In the genomic region with DNA sequence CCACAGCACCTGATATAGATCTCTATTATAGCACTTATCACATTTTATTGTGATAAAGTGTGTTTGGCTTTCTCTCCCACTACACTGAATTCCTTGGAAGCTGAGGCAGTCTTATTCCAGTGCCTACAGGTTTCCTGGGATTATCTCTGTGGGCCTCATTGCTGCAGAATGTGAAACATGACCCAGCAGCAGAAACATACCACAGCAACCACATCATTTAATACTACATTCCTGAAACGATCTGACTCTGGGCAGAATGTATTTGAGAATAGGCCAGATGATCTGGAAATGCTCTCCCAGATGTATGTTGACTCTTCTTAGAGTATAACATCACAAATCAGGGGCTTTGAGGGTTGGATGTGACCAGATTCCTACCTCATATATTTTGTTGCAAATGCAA, we compare ENCODE assay signal across 13 cellular contexts.
A peak's percentile ranks its signal among the peaks of the same experiment; 100 is the strongest.
DNase-seq lines count a peak whose midpoint lies in the region; ATAC-seq and TF ChIP-seq lines count a peak whose summit lies in the region.
"Had no signal": no experiment of that assay in that cellular context is flagged by ENCODE, and none has a peak within 500 bp of the region (broad histone marks: within the 10 kb centered on the region; RNA-seq: fewer than 3 reads in every experiment).

No MANE protein-coding gene starts in this region.

- H3K27ac Mint-ChIP-seq in nephron: peak overlapping the region; percentile 16 to 61 (median 21)
- H3K27ac Mint-ChIP-seq: activated T-helper 1 cell treated with anti-CD3 and anti-CD28 coated beads, Interleukin-12 subunit alpha, Interleukin-12 subunit beta, Interleukin-2, Interleukin-4 antibody, amounts not matched to agents 30 ng/mL and 10 ng/mL and 1 ng/mL, durations not matched to agents 14 hours and 24 hours and 36 hours; naive thymus-derived CD8-positive, alpha-beta T cell had no signal

- H3F3A ChIP-seq in PC-3 (ENCODE audit: low read length, unreplicated experiment): no peaks in the 10 kb centered on the region

- ATAC-seq in PC-3 (peak; percentile 89), HG03045 (IDR thresholded peaks at IDR 0.05; ENCODE audit: unreplicated experiment) (no peak), HG03175 (IDR thresholded peaks at IDR 0.05; ENCODE audit: unreplicated experiment) (no peak), HG02973 (IDR thresholded peaks at IDR 0.05; ENCODE audit: unreplicated experiment) (no peak)
- ATAC-seq: naive thymus-derived CD8-positive, alpha-beta T cell had no signal

- H3K9me3 Mint-ChIP-seq in nephron: peaks cover 11% of the 10 kb centered on the region
- H3K9me3 Mint-ChIP-seq: activated T-helper 1 cell treated with anti-CD3 and anti-CD28 coated beads, Interleukin-12 subunit alpha, Interleukin-12 subunit beta, Interleukin-2, Interleukin-4 antibody, amounts not matched to agents 30 ng/mL and 10 ng/mL and 1 ng/mL, durations not matched to agents 14 hours and 24 hours and 36 hours had no signal

- H3K27me3 ChIP-seq in PC-3 (ENCODE audit: low read length): no peaks in the 10 kb centered on the region
- H3K27me3 ChIP-seq: tibial nerve had no signal

- no peak overlapping the region for H3K4me3 ChIP-seq in PC-3 (ENCODE audit: low read length)
- H3K4me3 ChIP-seq: tibial nerve had no signal

- CTCF ChIA-PET in PC-3 (lab: Charles Lee): no interaction called here

- H3K9ac ChIP-seq in PC-3 (ENCODE audit: low read length): no peak overlapping the region

- H4K20me1 ChIP-seq in PC-3 (ENCODE audit: low read length): no peaks in the 10 kb centered on the region

- no peak overlapping the region for H2AFZ ChIP-seq in PC-3 (ENCODE audit: low read length)

- 0 out of 2 replicates have a peak overlapping the region, but pooled peaks have one; percentile 3 for H3K4me2 ChIP-seq in PC-3 (ENCODE audit: low read length)

- H3K27ac ChIP-seq in PC-3 (ENCODE audit: low read length) (no peak overlapping the region), epithelial cell of prostate (peak overlapping the region; percentile 34)
- H3K27ac ChIP-seq: tibial nerve, WERI-Rb-1 had no signal

- POLR2A ChIA-PET in PC-3 (lab: Charles Lee; ENCODE audit: unreplicated experiment): no interaction called here

- peaks cover 22% of the 10 kb centered on the region for H3K4me1 ChIP-seq in PC-3 (ENCODE audit: insufficient read depth, low read length)
- H3K4me1 ChIP-seq: tibial nerve had no signal

- TF ChIP-seq CTCF in PC-3 (conservative IDR thresholded peaks at IDR 0.05; ENCODE audit: low read depth, low read length) (no peak), nephron (IDR thresholded peaks at IDR 0.05; ENCODE audit: unreplicated experiment in 3 of 3) (no peak)

- no peaks in the 10 kb centered on the region for H3K36me3 ChIP-seq in PC-3 (ENCODE audit: low read depth, low read length)
- H3K36me3 ChIP-seq: tibial nerve, WERI-Rb-1 had no signal

- H3K4me1 Mint-ChIP-seq in nephron: peaks cover 20% of the 10 kb centered on the region
- H3K4me1 Mint-ChIP-seq: naive thymus-derived CD8-positive, alpha-beta T cell had no signal

- no peak overlapping the region for H3K4me3 Mint-ChIP-seq in nephron
- H3K4me3 Mint-ChIP-seq: activated T-helper 1 cell treated with anti-CD3 and anti-CD28 coated beads, Interleukin-12 subunit alpha, Interleukin-12 subunit beta, Interleukin-2, Interleukin-4 antibody, amounts not matched to agents 30 ng/mL and 10 ng/mL and 1 ng/mL, durations not matched to agents 14 hours and 24 hours and 36 hours; naive thymus-derived CD8-positive, alpha-beta T cell had no signal

- H3K9me2 ChIP-seq in PC-3 (replicated peaks; ENCODE audit: low read length): no peaks in the 10 kb centered on the region

- H3K9me3 ChIP-seq in PC-3 (ENCODE audit: low read length): no peaks in the 10 kb centered on the region

- DNase-seq in AG20443 (ENCODE audit: low spot score) (peak; percentile 89), PC-3 (peak; percentile 76), epithelial cell of prostate (ENCODE audit: low read depth, low spot score) (peak; percentile 37), 8988T (no peak)
- DNase-seq: naive thymus-derived CD8-positive, alpha-beta T cell; OCI-M1; WERI-Rb-1 had no signal

- no peaks in the 10 kb centered on the region for H3K36me3 Mint-ChIP-seq in nephron (ENCODE audit: low read depth)

- H3K27me3 Mint-ChIP-seq in nephron (ENCODE audit: low read depth): no peaks in the 10 kb centered on the region

- intact Hi-C loops in PC-3 (cut with micrococcal nuclease): no loop called here

- no peaks in the 10 kb centered on the region for H3K79me2 ChIP-seq in PC-3 (ENCODE audit: low read length)

- no TSS peak for BruUV-seq in PC-3 (replicated peaks; lab: Mats Ljungman, UMichigan)
